ENCODE assay signal across 9 cellular contexts in genomic region chr9:134243778-134244467, GRCh38.
DNase-seq lines count a peak whose midpoint lies in the region; ATAC-seq and TF ChIP-seq lines count a peak whose summit lies in the region.
"Had no signal": no experiment of that assay in that cellular context is flagged by ENCODE, and none has a peak within 500 bp of the region (broad histone marks: within the 10 kb centered on the region; RNA-seq: fewer than 3 reads in every experiment).

No MANE protein-coding gene starts in this region.

- H3K9me3 ChIP-seq in sigmoid colon = peaks cover 0 to 8% (median 4%) of the 10 kb centered on the region in 4 donors

- CTCF ChIA-PET in activated naive CD4-positive, alpha-beta T cell treated with anti-CD3 and anti-CD28 coated beads for 36 hours (lab: Charles Lee) = interaction anchor here (1.0 kb wide), 1 partner anchor 73 kb away, joined by 4 read pairs; no protein-coding TSS in a partner anchor

- H3K27ac Mint-ChIP-seq in activated naive CD4-positive, alpha-beta T cell treated with anti-CD3 and anti-CD28 coated beads for 36 hours = no peak overlapping the region
- H3K27ac Mint-ChIP-seq in endothelial cell (ENCODE audit: unreplicated experiment) = no peak overlapping the region

- DNase-seq in AG08396 (ENCODE audit: low spot score) (peak; percentile 63), Kasumi-1 (lab: John Stamatoyannopoulos, UW) (peak; percentile 64 to 67), mucosa of gallbladder (ENCODE audit: low spot score) (peak; percentile 41), endothelial cell (ENCODE audit: low spot score) (no peak), hepatic stellate cell (ENCODE audit: low spot score) (no peak), sigmoid colon (no peak)
- peak; percentile 72 for DNase-seq in activated naive CD4-positive, alpha-beta T cell treated with anti-CD3 and anti-CD28 coated beads for 36 hours
- DNase-seq: DND-41 had no signal

- no peaks in the 10 kb centered on the region for H3K4me1 ChIP-seq in sigmoid colon

- H3K27ac ChIP-seq in sigmoid colon = no peak overlapping the region

- ATAC-seq in HG03097 (IDR thresholded peaks at IDR 0.05; ENCODE audit: low FRiP score, unreplicated experiment) = no peak

- WGBS in sigmoid colon, 2 donors = 21 to 26% methylated on average over 14 of the region's 14 CpGs

- no peaks in the 10 kb centered on the region for H3K36me3 ChIP-seq in sigmoid colon

- TF ChIP-seq POLR2A in sigmoid colon (IDR thresholded peaks at IDR 0.05) = no peak

- no peaks in the 10 kb centered on the region for H3K27me3 Mint-ChIP-seq in activated naive CD4-positive, alpha-beta T cell treated with anti-CD3 and anti-CD28 coated beads for 36 hours (ENCODE audit: low read depth)
- peaks cover 3% of the 10 kb centered on the region for H3K27me3 Mint-ChIP-seq in endothelial cell (ENCODE audit: unreplicated experiment)

- peaks cover 12% of the 10 kb centered on the region for H3K4me1 Mint-ChIP-seq in activated naive CD4-positive, alpha-beta T cell treated with anti-CD3 and anti-CD28 coated beads for 36 hours (ENCODE audit: low read depth)
- no peaks in the 10 kb centered on the region for H3K4me1 Mint-ChIP-seq in endothelial cell (ENCODE audit: unreplicated experiment)

- TF ChIP-seq CTCF in endothelial cell (IDR thresholded peaks at IDR 0.05; ENCODE audit: unreplicated experiment) (no peak), sigmoid colon (IDR thresholded peaks at IDR 0.05) (no peak)

- no peak overlapping the region for H3K4me3 Mint-ChIP-seq in activated naive CD4-positive, alpha-beta T cell treated with anti-CD3 and anti-CD28 coated beads for 36 hours
- no peak overlapping the region for H3K4me3 Mint-ChIP-seq in endothelial cell (ENCODE audit: unreplicated experiment)

- H3K4me3 ChIP-seq in sigmoid colon = no peak overlapping the region

- TF ChIP-seq EP300 in sigmoid colon (IDR thresholded peaks at IDR 0.05) = no peak

- intact Hi-C loops in activated naive CD4-positive, alpha-beta T cell treated with anti-CD3 and anti-CD28 coated beads for 36 hours (cut with micrococcal nuclease) = no loop called here
- intact Hi-C loops in sigmoid colon (cut with DNase I) = no loop called here

- no peaks in the 10 kb centered on the region for H3K36me3 Mint-ChIP-seq in activated naive CD4-positive, alpha-beta T cell treated with anti-CD3 and anti-CD28 coated beads for 36 hours (ENCODE audit: low read depth)
- peaks cover 6% of the 10 kb centered on the region for H3K36me3 Mint-ChIP-seq in endothelial cell (ENCODE audit: low read depth, unreplicated experiment)

- peaks cover 8% of the 10 kb centered on the region for H3K9me3 Mint-ChIP-seq in activated naive CD4-positive, alpha-beta T cell treated with anti-CD3 and anti-CD28 coated beads for 36 hours
- peaks cover 4% of the 10 kb centered on the region for H3K9me3 Mint-ChIP-seq in endothelial cell (ENCODE audit: unreplicated experiment)

- peaks cover 0 to 41% (median 9%) of the 10 kb centered on the region in 3 donors for H3K27me3 ChIP-seq in sigmoid colon

Comparison
In these comparisons a context has a peak if more than half of its experiments do, and no peak if none do; other contexts are left out.
1. DNase-seq: peak in AG08396 (single experiment), Kasumi-1 (2 of 2), activated naive CD4-positive, alpha-beta T cell treated with anti-CD3 and anti-CD28 coated beads for 36 hours (single experiment) and mucosa of gallbladder (single experiment); none in endothelial cell (single experiment), hepatic stellate cell (single experiment) and sigmoid colon (single experiment).